In the genomic region with DNA sequence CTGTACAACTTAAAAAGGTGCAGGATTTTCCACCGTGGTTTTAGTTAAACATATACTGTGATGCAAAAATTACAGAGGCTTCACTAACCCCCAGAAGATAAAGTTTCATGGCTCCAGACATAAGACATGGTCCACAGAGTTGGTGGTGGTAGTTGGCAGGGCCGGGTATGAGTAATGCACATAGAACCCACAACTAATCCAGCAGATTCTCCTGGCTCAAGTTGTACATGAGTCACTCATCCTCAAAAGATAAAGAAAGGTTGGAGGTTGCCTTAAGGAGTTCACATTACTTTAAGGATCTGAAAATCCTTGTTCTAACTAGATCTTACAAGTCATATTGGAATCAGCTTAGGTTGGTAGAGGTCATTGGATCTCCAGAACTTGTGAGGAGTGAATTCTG, we compare ENCODE assay signal across 14 cellular contexts.
DNase-seq lines count a peak whose midpoint lies in the region; ATAC-seq, FAIRE-seq and TF ChIP-seq lines count a peak whose summit lies in the region.
"Had no signal": no experiment of that assay in that cellular context is flagged by ENCODE, and none has a peak within 500 bp of the region (broad histone marks: within the 10 kb centered on the region; RNA-seq: fewer than 3 reads in every experiment).

No MANE protein-coding gene starts in this region.

- no TSS peak for BruUV-seq in endothelial cell of umbilical vein (replicated peaks; lab: Mats Ljungman, UMichigan)

- H3K27me3 Mint-ChIP-seq in immature natural killer cell (ENCODE audit: low read depth in 3 of 3): no peaks in the 10 kb centered on the region
- H3K27me3 Mint-ChIP-seq: activated CD4-positive, alpha-beta memory T cell treated with anti-CD3 and anti-CD28 coated beads, Interleukin-2, amount 10 ng/mL, durations not matched to agents 7 days and 5 days had no signal

- H4K20me1 ChIP-seq in endothelial cell of umbilical vein (replicated peaks; ENCODE audit: control insufficient read depth, extremely low read depth, insufficient read depth, low read length): no peaks in the 10 kb centered on the region

- peak; percentile 26 for TF ChIP-seq POLR2A in endothelial cell of umbilical vein (IDR thresholded peaks at IDR 0.05; ENCODE audit: low read depth, low read length)

- no peak overlapping the region for H3K4me3 Mint-ChIP-seq in immature natural killer cell
- H3K4me3 Mint-ChIP-seq: activated CD4-positive, alpha-beta memory T cell treated with anti-CD3 and anti-CD28 coated beads, Interleukin-2, amount 10 ng/mL, durations not matched to agents 7 days and 5 days; naive B cell had no signal

- H3K79me2 ChIP-seq in endothelial cell of umbilical vein (ENCODE audit: control insufficient read depth, insufficient read depth, low read length): no peaks in the 10 kb centered on the region

- no peak overlapping the region for H3K4me3 ChIP-seq in endothelial cell of umbilical vein (replicated peaks in 1 of 3; ENCODE audit: insufficient read depth in 1 of 3, low read depth in 1 of 3, low read length in 3 of 3)
- H3K4me3 ChIP-seq: heart right ventricle had no signal

- peaks cover 39% of the 10 kb centered on the region for H3K4me1 ChIP-seq in endothelial cell of umbilical vein (ENCODE audit: control insufficient read depth, extremely low read depth, insufficient read depth, low read length)

- intact Hi-C loops in endothelial cell of umbilical vein (cut with micrococcal nuclease): loop anchor here (5.0 kb wide), 1 partner anchor 77 kb away; no protein-coding TSS in a partner anchor

- no peaks in the 10 kb centered on the region for H3K36me3 Mint-ChIP-seq in immature natural killer cell

- H3K4me1 Mint-ChIP-seq in immature natural killer cell: no peaks in the 10 kb centered on the region
- H3K4me1 Mint-ChIP-seq: activated CD4-positive, alpha-beta memory T cell treated with anti-CD3 and anti-CD28 coated beads, Interleukin-2, amount 10 ng/mL, durations not matched to agents 7 days and 5 days; naive B cell had no signal

- no peak for TF ChIP-seq CTCF in endothelial cell of umbilical vein (IDR thresholded peaks at IDR 0.05; ENCODE audit: extremely low read depth in 1 of 2, insufficient read depth in 1 of 2, low read depth in 1 of 2, low read length in 2 of 2)
- TF ChIP-seq CTCF in omental fat pad (IDR thresholded peaks at IDR 0.05): no peak

- peaks cover 0 to 7% (median 0%) of the 10 kb centered on the region in 6 donors for H3K9me3 Mint-ChIP-seq in immature natural killer cell
- H3K9me3 Mint-ChIP-seq: activated CD4-positive, alpha-beta memory T cell treated with anti-CD3 and anti-CD28 coated beads, Interleukin-2, amount 10 ng/mL, durations not matched to agents 7 days and 5 days had no signal

- H2AFZ ChIP-seq in endothelial cell of umbilical vein (ENCODE audit: low read depth, low read length): no peak overlapping the region

- peak; percentile 94 for ATAC-seq in omental fat pad (ENCODE audit: low FRiP score)
- no peak for ATAC-seq in HG03378 (IDR thresholded peaks at IDR 0.05; ENCODE audit: unreplicated experiment)

- H3K9ac ChIP-seq in endothelial cell of umbilical vein (replicated peaks; ENCODE audit: extremely low read depth, insufficient read depth, low read length): no peak overlapping the region

- H3K9me1 ChIP-seq in endothelial cell of umbilical vein (replicated peaks; ENCODE audit: control insufficient read depth, extremely low read depth, insufficient read depth, low read length): no peaks in the 10 kb centered on the region

- POLR2A ChIA-PET in endothelial cell of umbilical vein (lab: Charles Lee): no interaction called here

- no peaks in the 10 kb centered on the region for H3K27me3 ChIP-seq in endothelial cell of umbilical vein (ENCODE audit: control insufficient read depth in 2 of 2, insufficient read depth in 2 of 2, low read length in 2 of 2)
- H3K27me3 ChIP-seq: heart right ventricle had no signal

- peak; percentile 79 for FAIRE-seq in endothelial cell of umbilical vein (lab: Jason Lieb, UNC)

- DNase-seq in COLO829 (ENCODE audit: low spot score) (peak; percentile 87), NCI-H226 (peak; percentile 95), endothelial cell of umbilical vein (ENCODE audit: low read depth, low spot score) (peak; percentile 85), omental fat pad (ENCODE audit: low spot score) (no peak), immature natural killer cell (no peak), OCI-M2 (lab: John Stamatoyannopoulos, UW; ENCODE audit: unreplicated experiment) (no peak), Kasumi-1 (lab: John Stamatoyannopoulos, UW) (no peak)
- DNase-seq: activated CD4-positive, alpha-beta memory T cell treated with anti-CD3 and anti-CD28 coated beads, Interleukin-2, amount 10 ng/mL, durations not matched to agents 7 days and 5 days; amygdala; COR-L47; heart right ventricle; naive B cell; NCI-H446 treated with DMSO at 0.1 percent for 48 hours had no signal

- H3K4me2 ChIP-seq in endothelial cell of umbilical vein (ENCODE audit: insufficient read depth, low read length): no peak overlapping the region

- H3K9me3 ChIP-seq in endothelial cell of umbilical vein (replicated peaks; ENCODE audit: control insufficient read depth, insufficient read depth, low read length): no peaks in the 10 kb centered on the region
- H3K9me3 ChIP-seq: heart right ventricle had no signal

- no peaks in the 10 kb centered on the region for H3K36me3 ChIP-seq in endothelial cell of umbilical vein (ENCODE audit: control insufficient read depth in 2 of 2, extremely low read depth in 1 of 2, insufficient read depth in 2 of 2, low read length in 2 of 2)
- H3K36me3 ChIP-seq: heart right ventricle had no signal

- H3K27ac Mint-ChIP-seq in immature natural killer cell: no peak overlapping the region
- H3K27ac Mint-ChIP-seq: activated CD4-positive, alpha-beta memory T cell treated with anti-CD3 and anti-CD28 coated beads, Interleukin-2, amount 10 ng/mL, durations not matched to agents 7 days and 5 days; naive B cell had no signal

- CTCF ChIA-PET in endothelial cell of umbilical vein (lab: Charles Lee): no interaction called here

- dilution Hi-C loops in endothelial cell of umbilical vein (cut with MboI; ENCODE audit: extremely low pct_ligation_motif_present, low sequenced_read_pairs): no loop called here

- H3K27ac ChIP-seq in endothelial cell of umbilical vein (ENCODE audit: insufficient read depth, low read depth, low read length): peak overlapping the region; percentile 54

TF ChIP-seq in endothelial cell of umbilical vein, 7 proteins besides CTCF, POLR2A, EP300 and RAD21:
- TF ChIP-seq JUN (IDR thresholded peaks at IDR 0.05; ENCODE audit: borderline replicate concordance, insufficient read depth, insufficient read length, low read depth) (peak; percentile 91), POLR2AphosphoS5 (IDR thresholded peaks at IDR 0.05; ENCODE audit: insufficient read depth, low read depth, low read length) (peak; percentile 82), MYC (IDR thresholded peaks at IDR 0.05; ENCODE audit: low read depth, low read length) (no peak), GATA2 (IDR thresholded peaks at IDR 0.05; ENCODE audit: insufficient read depth, insufficient read length, low read depth, low read length) (peak; percentile 87), FOS (IDR thresholded peaks at IDR 0.05; ENCODE audit: borderline replicate concordance, insufficient read depth, low read length) (peak; percentile 98)
- TF ChIP-seq, protein P1, sequence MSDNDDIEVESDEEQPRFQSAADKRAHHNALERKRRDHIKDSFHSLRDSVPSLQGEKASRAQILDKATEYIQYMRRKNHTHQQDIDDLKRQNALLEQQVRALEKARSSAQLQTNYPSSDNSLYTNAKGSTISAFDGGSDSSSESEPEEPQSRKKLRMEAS (IDR thresholded peaks at IDR 0.05; ENCODE audit: insufficient read depth, insufficient read length): no peak

Comparison
In these comparisons a context has a peak if more than half of its experiments do, and no peak if none do; other contexts are left out.
1. DNase-seq: peak in COLO829 (single experiment), NCI-H226 (single experiment) and endothelial cell of umbilical vein (single experiment); none in omental fat pad (single experiment), immature natural killer cell (0 of 3), OCI-M2 (single experiment) and Kasumi-1 (0 of 2).